19 cellular contexts compared by ENCODE assay signal in genomic region chr10:112335104-112335840, GRCh38. TPM values are rescaled to one million over a fixed set of nuclear protein-coding genes. Genes with fewer than 3 reads are reported as not detected.
A peak's percentile ranks its signal among the peaks of the same experiment; 100 is the strongest.
DNase-seq lines count a peak whose midpoint lies in the region; ATAC-seq and TF ChIP-seq lines count a peak whose summit lies in the region.
"Had no signal": no experiment of that assay in that cellular context is flagged by ENCODE, and none has a peak within 500 bp of the region (broad histone marks: within the 10 kb centered on the region; RNA-seq: fewer than 3 reads in every experiment).

No MANE protein-coding gene starts in this region.

- no TSS peak for BruUV-seq in Calu3 (replicated peaks; lab: Mats Ljungman, UMichigan)

- H3K4me1 ChIP-seq in neutrophil (ENCODE audit: control insufficient read depth in 1 of 2, insufficient read depth in 1 of 2, low read depth in 1 of 2, low read length in 1 of 2): peaks cover 0 to 4% of the 10 kb centered on the region in 2 experiments

- intact Hi-C loops in Calu3 (cut with micrococcal nuclease; ENCODE audit: unreplicated experiment): loop anchor here (5.0 kb wide), 1 partner anchor 42 kb away; no protein-coding TSS in a partner anchor
- intact Hi-C loops in dendritic cell treated with granulocyte-macrophage colony-stimulating factor and Interleukin-4, amounts not matched to agents 40 ng/mL and 50 ng/mL, for 4 days (cut with micrococcal nuclease): no loop called here

- no peaks in the 10 kb centered on the region for H3K36me3 ChIP-seq in neutrophil

- no peak for DNase-seq in Calu3
- DNase-seq in NOMO-1 (lab: John Stamatoyannopoulos, UW; ENCODE audit: unreplicated experiment in 2 of 2): peak; percentile 59 to 79
- DNase-seq in NCI-H128 (lab: John Stamatoyannopoulos, UW; ENCODE audit: unreplicated experiment): no peak
- DNase-seq in SK-N-DZ (ENCODE audit: low spot score): no peak
- DNase-seq in foreskin melanocyte: no peak
- DNase-seq: activated CD4-positive, alpha-beta T cell treated with anti-CD3 and anti-CD28 coated beads for 36 hours; activated naive CD4-positive, alpha-beta T cell treated with anti-CD3 and anti-CD28 coated beads, Interleukin-2, amount 10 ng/mL, durations not matched to agents 7 days and 5 days; DMS 273 treated with DMSO at 0.1 percent for 48 hours; effector CD8-positive, alpha-beta T cell; natural killer cell; NCI-H2029 treated with DMSO at 0.1 percent for 48 hours; NCI-H748 treated with DMSO at 0.1 percent for 48 hours had no signal

- no peaks in the 10 kb centered on the region for H3K9me3 Mint-ChIP-seq in Calu3 (ENCODE audit: low read depth, unreplicated experiment)
- H3K9me3 Mint-ChIP-seq in dendritic cell treated with granulocyte-macrophage colony-stimulating factor and Interleukin-4, amounts not matched to agents 40 ng/mL and 50 ng/mL, for 4 days: no peaks in the 10 kb centered on the region
- H3K9me3 Mint-ChIP-seq: activated naive CD4-positive, alpha-beta T cell treated with anti-CD3 and anti-CD28 coated beads, Interleukin-2, amount 10 ng/mL, durations not matched to agents 7 days and 5 days; brain; natural killer cell; T-helper 2 cell treated with Interferon-gamma antibody and Interleukin-4, amounts not matched to agents 5 μg/mL and 100 μg/mL, for 36 hours had no signal

- H3K4me3 Mint-ChIP-seq in Calu3 (ENCODE audit: low read depth, unreplicated experiment): no peak overlapping the region
- H3K4me3 Mint-ChIP-seq in dendritic cell treated with granulocyte-macrophage colony-stimulating factor and Interleukin-4, amounts not matched to agents 40 ng/mL and 50 ng/mL, for 4 days: no peak overlapping the region
- H3K4me3 Mint-ChIP-seq: activated CD4-positive, alpha-beta T cell treated with anti-CD3 and anti-CD28 coated beads for 36 hours; activated naive CD4-positive, alpha-beta T cell treated with anti-CD3 and anti-CD28 coated beads, Interleukin-2, amount 10 ng/mL, durations not matched to agents 7 days and 5 days; natural killer cell; T-helper 2 cell treated with Interferon-gamma antibody and Interleukin-4, amounts not matched to agents 5 μg/mL and 100 μg/mL, for 36 hours had no signal

- peaks cover 5% of the 10 kb centered on the region for H3K36me3 Mint-ChIP-seq in Calu3 (ENCODE audit: insufficient read depth, unreplicated experiment)
- H3K36me3 Mint-ChIP-seq in dendritic cell treated with granulocyte-macrophage colony-stimulating factor and Interleukin-4, amounts not matched to agents 40 ng/mL and 50 ng/mL, for 4 days (ENCODE audit: low read depth): no peaks in the 10 kb centered on the region
- H3K36me3 Mint-ChIP-seq: activated naive CD4-positive, alpha-beta T cell treated with anti-CD3 and anti-CD28 coated beads, Interleukin-2, amount 10 ng/mL, durations not matched to agents 7 days and 5 days; brain; natural killer cell had no signal

- no peaks in the 10 kb centered on the region for H3K9me3 ChIP-seq in neutrophil

- no peak overlapping the region for H3K4me3 ChIP-seq in neutrophil (ENCODE audit: low read depth in 1 of 2, low read length in 1 of 2)

- TF ChIP-seq CTCF in Calu3 (IDR thresholded peaks at IDR 0.05; ENCODE audit: unreplicated experiment) (no peak), neutrophil (IDR thresholded peaks at IDR 0.05) (no peak)

- H3K27ac ChIP-seq in neutrophil: peak overlapping the region; percentile 19

- no peaks in the 10 kb centered on the region for H3K27me3 Mint-ChIP-seq in Calu3 (ENCODE audit: unreplicated experiment)
- peaks cover 9% of the 10 kb centered on the region for H3K27me3 Mint-ChIP-seq in dendritic cell treated with granulocyte-macrophage colony-stimulating factor and Interleukin-4, amounts not matched to agents 40 ng/mL and 50 ng/mL, for 4 days

- peaks cover 42% of the 10 kb centered on the region for H3K4me1 Mint-ChIP-seq in Calu3 (ENCODE audit: low read depth, unreplicated experiment)
- H3K4me1 Mint-ChIP-seq in dendritic cell treated with granulocyte-macrophage colony-stimulating factor and Interleukin-4, amounts not matched to agents 40 ng/mL and 50 ng/mL, for 4 days (ENCODE audit: low read depth): peaks cover 19% of the 10 kb centered on the region
- H3K4me1 Mint-ChIP-seq: activated naive CD4-positive, alpha-beta T cell treated with anti-CD3 and anti-CD28 coated beads, Interleukin-2, amount 10 ng/mL, durations not matched to agents 7 days and 5 days; natural killer cell had no signal

- H3K27ac Mint-ChIP-seq in Calu3 (ENCODE audit: unreplicated experiment): peak overlapping the region; percentile 69
- peak overlapping the region; percentile 27 for H3K27ac Mint-ChIP-seq in dendritic cell treated with granulocyte-macrophage colony-stimulating factor and Interleukin-4, amounts not matched to agents 40 ng/mL and 50 ng/mL, for 4 days
- H3K27ac Mint-ChIP-seq: activated CD4-positive, alpha-beta T cell treated with anti-CD3 and anti-CD28 coated beads for 36 hours; activated naive CD4-positive, alpha-beta T cell treated with anti-CD3 and anti-CD28 coated beads, Interleukin-2, amount 10 ng/mL, durations not matched to agents 7 days and 5 days; natural killer cell; T-helper 2 cell treated with Interferon-gamma antibody and Interleukin-4, amounts not matched to agents 5 μg/mL and 100 μg/mL, for 36 hours had no signal

- CTCF ChIA-PET in Calu3 (lab: Charles Lee): interaction anchor here (1.5 to 1.9 kb wide), 2 partner anchors 39 to 100 kb away, joined by 5 to 6 read pairs; partner anchors contain the start of gene ACSL5

- H3K27me3 ChIP-seq in neutrophil: no peaks in the 10 kb centered on the region

- no peak for ATAC-seq in HG02678 (IDR thresholded peaks at IDR 0.05; ENCODE audit: unreplicated experiment)
- ATAC-seq: activated CD4-positive, alpha-beta T cell treated with anti-CD3 and anti-CD28 coated beads for 36 hours; Right ventricle myocardium inferior had no signal

RNA-seq across cellular contexts. Expression of gene ACSL5, which starts 38.6 kb away (rescaled TPM):
- total RNA-seq in Calu3 (2022): 35.3 and 59.2 TPM in 2 replicates
- 0.64 TPM in 1 of 2 replicates, not detected in the other for polyA plus RNA-seq in SK-N-DZ (2014; cell fraction: cytosol; rRNA removed)
- not detected in 2 replicates for polyA plus RNA-seq in SK-N-DZ (2014; cell fraction: nucleus; rRNA removed)

RNA-seq across cellular contexts. Expression of gene TECTB, which starts 52.1 kb away (rescaled TPM):
- total RNA-seq in Calu3 (2022): not detected in 2 replicates
- polyA plus RNA-seq in SK-N-DZ (2014; cell fraction: cytosol; rRNA removed): not detected in 2 replicates
- not detected in 2 replicates for polyA plus RNA-seq in SK-N-DZ (2014; cell fraction: nucleus; rRNA removed)
- total RNA-seq: activated CD4-positive, alpha-beta T cell treated with anti-CD3 and anti-CD28 coated beads for 36 hours; natural killer cell; Right ventricle myocardium inferior; subcutaneous adipose tissue had no signal

Comparison
In these comparisons a context has a peak if more than half of its experiments do, and no peak if none do; other contexts are left out.
1. DNase-seq: peak in NOMO-1 (2 of 2); none in Calu3 (single experiment), NCI-H128 (single experiment), SK-N-DZ (single experiment) and foreskin melanocyte (single experiment).